ENCODE assay signal across 8 cellular contexts in the genomic region with DNA sequence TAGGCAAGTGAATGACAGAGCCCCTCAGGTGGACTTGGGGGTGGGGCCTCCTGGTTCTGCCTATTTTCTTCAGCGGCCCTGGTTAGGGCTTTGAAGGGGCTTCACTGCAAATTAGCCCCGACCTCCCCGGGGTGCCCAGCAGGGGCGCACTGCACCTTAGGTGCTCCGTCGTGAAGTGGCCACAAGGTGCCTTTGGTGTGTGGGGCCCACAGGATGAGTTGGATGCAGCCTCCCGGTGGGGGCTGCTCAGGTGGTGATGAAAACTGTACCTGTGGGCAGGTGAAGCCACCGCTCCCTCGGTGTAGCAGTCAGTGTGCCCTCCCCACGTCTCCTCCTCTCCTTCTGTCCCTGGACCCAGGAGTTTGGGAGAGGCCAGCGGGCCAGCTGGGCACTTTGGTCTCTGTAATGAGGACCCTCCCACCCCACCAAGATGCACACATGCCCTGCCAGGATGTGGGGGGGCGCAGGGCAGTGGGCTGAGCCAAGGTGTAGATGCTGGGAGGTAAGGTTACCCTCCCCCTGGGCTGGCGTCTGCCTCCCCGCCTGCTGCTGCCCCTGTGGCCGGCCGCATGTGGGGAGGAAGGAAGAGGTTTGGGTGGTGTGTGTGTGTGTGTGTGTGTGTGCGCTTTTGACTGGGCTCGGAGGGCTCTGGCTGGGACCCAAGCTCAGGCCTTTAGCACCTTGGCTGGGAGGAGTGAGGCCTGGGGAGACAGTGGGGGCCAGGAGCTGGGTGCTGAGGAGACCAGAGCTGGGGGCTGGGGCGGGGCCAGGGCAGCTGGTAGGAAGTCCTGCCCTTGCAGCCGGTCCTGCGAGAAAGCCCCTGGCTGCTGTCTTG. TPM values are rescaled to one million over a fixed set of nuclear protein-coding genes. Genes with fewer than 3 reads are reported as not detected.
DNase-seq lines count a peak whose midpoint lies in the region; ATAC-seq and TF ChIP-seq lines count a peak whose summit lies in the region.

No MANE protein-coding gene starts in this region.

- H3K27me3 ChIP-seq in CD8-positive, alpha-beta memory T cell (ENCODE audit: insufficient read depth, low read length, poor library complexity, severe bottlenecking) = no peaks in the 10 kb centered on the region
- no peaks in the 10 kb centered on the region for H3K27me3 ChIP-seq in left lung

- no peaks in the 10 kb centered on the region for H3K9me3 ChIP-seq in CD8-positive, alpha-beta memory T cell (ENCODE audit: low read length)
- H3K9me3 ChIP-seq in left lung = no peaks in the 10 kb centered on the region

- H3K4me3 ChIP-seq in CD8-positive, alpha-beta memory T cell (ENCODE audit: low read length) = no peak overlapping the region
- H3K4me3 ChIP-seq in NB4 (ENCODE audit: low read depth, low read length) (no peak overlapping the region), left lung (no peak overlapping the region)

- H3K36me3 ChIP-seq in CD8-positive, alpha-beta memory T cell (ENCODE audit: insufficient read depth, low read length) = no peaks in the 10 kb centered on the region
- no peaks in the 10 kb centered on the region for H3K36me3 ChIP-seq in left lung

- CTCF ChIA-PET in CD8-positive, alpha-beta memory T cell (lab: Charles Lee) = interaction anchor here (0.9 to 1.8 kb wide), 3 partner anchors 9 to 61 kb away, joined by 4 to 9 read pairs (median 7); no protein-coding TSS in a partner anchor

- peak overlapping the region; percentile 64 to 90 (median 79) for H3K4me3 Mint-ChIP-seq in CD8-positive, alpha-beta memory T cell
- H3K4me3 Mint-ChIP-seq in activated naive CD8-positive, alpha-beta T cell treated with anti-CD3 and anti-CD28 coated beads, Interleukin-2, amount 10 ng/mL, durations not matched to agents 7 days and 5 days = peak overlapping the region; percentile 61
- no peak overlapping the region for H3K4me3 Mint-ChIP-seq in mesothelial cell of epicardium

- H3K27me3 Mint-ChIP-seq in CD8-positive, alpha-beta memory T cell = peaks cover 0 to 3% of the 10 kb centered on the region in 2 donors
- H3K27me3 Mint-ChIP-seq in activated naive CD8-positive, alpha-beta T cell treated with anti-CD3 and anti-CD28 coated beads, Interleukin-2, amount 10 ng/mL, durations not matched to agents 7 days and 5 days = peaks cover 4% of the 10 kb centered on the region
- H3K27me3 Mint-ChIP-seq in mesothelial cell of epicardium (ENCODE audit: low read depth) = no peaks in the 10 kb centered on the region

- ATAC-seq in activated naive CD8-positive, alpha-beta T cell treated with anti-CD3 and anti-CD28 coated beads, Interleukin-2, amount 10 ng/mL, durations not matched to agents 7 days and 5 days (ENCODE audit: low read depth) = peak; percentile 66
- ATAC-seq in HG02763 (IDR thresholded peaks at IDR 0.05; ENCODE audit: unreplicated experiment) = no peak
- ATAC-seq in HG02870 (IDR thresholded peaks at IDR 0.05; ENCODE audit: unreplicated experiment) = no peak
- no peak for ATAC-seq in left lung

- TF ChIP-seq CTCF in NB4 (IDR thresholded peaks at IDR 0.05; ENCODE audit: low read depth, low read length) (peak; percentile 30), mesothelial cell of epicardium (IDR thresholded peaks at IDR 0.05; ENCODE audit: unreplicated experiment) (no peak), left lung (IDR thresholded peaks at IDR 0.05) (peak in 1 of 2 donors; percentile 37)

- peak overlapping the region; percentile 67 to 97 (median 89) for H3K27ac Mint-ChIP-seq in CD8-positive, alpha-beta memory T cell
- H3K27ac Mint-ChIP-seq in activated naive CD8-positive, alpha-beta T cell treated with anti-CD3 and anti-CD28 coated beads, Interleukin-2, amount 10 ng/mL, durations not matched to agents 7 days and 5 days = peak overlapping the region; percentile 74
- no peak overlapping the region for H3K27ac Mint-ChIP-seq in mesothelial cell of epicardium

- intact Hi-C loops in left lung (cut with DNase I) = no loop called here

- H3K27ac ChIP-seq in CD8-positive, alpha-beta memory T cell (ENCODE audit: low read depth, low read length) = no peak overlapping the region
- peak overlapping the region in 1 of 2 donors; percentile 38 for H3K27ac ChIP-seq in left lung

- no peak for TF ChIP-seq POLR2A in NB4 (IDR thresholded peaks at IDR 0.05; ENCODE audit: extremely low read depth, insufficient read length)

- peaks cover 18 to 40% (median 30%) of the 10 kb centered on the region in 3 donors for H3K4me1 Mint-ChIP-seq in CD8-positive, alpha-beta memory T cell
- peaks cover 20% of the 10 kb centered on the region for H3K4me1 Mint-ChIP-seq in activated naive CD8-positive, alpha-beta T cell treated with anti-CD3 and anti-CD28 coated beads, Interleukin-2, amount 10 ng/mL, durations not matched to agents 7 days and 5 days
- peaks cover 28% of the 10 kb centered on the region for H3K4me1 Mint-ChIP-seq in mesothelial cell of epicardium

- H3K36me3 Mint-ChIP-seq in CD8-positive, alpha-beta memory T cell = no peaks in the 10 kb centered on the region
- no peaks in the 10 kb centered on the region for H3K36me3 Mint-ChIP-seq in activated naive CD8-positive, alpha-beta T cell treated with anti-CD3 and anti-CD28 coated beads, Interleukin-2, amount 10 ng/mL, durations not matched to agents 7 days and 5 days
- no peaks in the 10 kb centered on the region for H3K36me3 Mint-ChIP-seq in mesothelial cell of epicardium

- POLR2A ChIA-PET in CD8-positive, alpha-beta memory T cell (lab: Charles Lee) = no interaction called here
- POLR2A ChIA-PET in activated naive CD8-positive, alpha-beta T cell treated with anti-CD3 and anti-CD28 coated beads, Interleukin-2, amount 10 ng/mL, durations not matched to agents 7 days and 5 days (lab: Charles Lee) = interaction anchor here (1.0 to 1.3 kb wide), 2 partner anchors 9 to 23 kb away, joined by 3 to 14 read pairs; no protein-coding TSS in a partner anchor

- DNase-seq in CD8-positive, alpha-beta memory T cell = peak; percentile 44 to 77 (median 49)
- DNase-seq in NB4 (ENCODE audit: low read depth) = peak; percentile 56
- DNase-seq in activated naive CD8-positive, alpha-beta T cell treated with anti-CD3 and anti-CD28 coated beads, Interleukin-2, amount 10 ng/mL, durations not matched to agents 7 days and 5 days = peak; percentile 74
- peak; percentile 47 for DNase-seq in medulla oblongata (ENCODE audit: extremely low spot score)
- no peak for DNase-seq in mesothelial cell of epicardium (ENCODE audit: low spot score in 2 of 2, unreplicated experiment in 2 of 2)
- no peak for DNase-seq in left lung

- H3K4me1 ChIP-seq in CD8-positive, alpha-beta memory T cell (ENCODE audit: insufficient read depth, low read length) = peaks cover 24% of the 10 kb centered on the region
- H3K4me1 ChIP-seq in left lung = peaks cover 32 to 100% of the 10 kb centered on the region in 2 donors

- H3K9me3 Mint-ChIP-seq in CD8-positive, alpha-beta memory T cell = peaks cover 0 to 2% (median 0%) of the 10 kb centered on the region in 5 donors
- H3K9me3 Mint-ChIP-seq in activated naive CD8-positive, alpha-beta T cell treated with anti-CD3 and anti-CD28 coated beads, Interleukin-2, amount 10 ng/mL, durations not matched to agents 7 days and 5 days = no peaks in the 10 kb centered on the region
- no peaks in the 10 kb centered on the region for H3K9me3 Mint-ChIP-seq in mesothelial cell of epicardium

RNA-seq across cellular contexts. Expression of a gene that starts 55.6 kb away (rescaled TPM):
- 1 to 10 TPM; 9.9 to 10.0 TPM for total RNA-seq in CD8-positive, alpha-beta memory T cell
- 2.1 TPM for polyA plus RNA-seq in CD8-positive, alpha-beta memory T cell
- 1 to 10 TPM; 5.6 to 7.1 TPM for total RNA-seq in activated naive CD8-positive, alpha-beta T cell treated with anti-CD3 and anti-CD28 coated beads, Interleukin-2, amount 10 ng/mL, durations not matched to agents 7 days and 5 days
- total RNA-seq in mesothelial cell of epicardium (43.7 to 46.0 TPM (median 45.0 TPM) in 3 replicates), left lung (10 to 100 TPM; 56.7 to 79.5 TPM)

Comparison
In these comparisons a context has a peak if more than half of its experiments do, and no peak if none do; other contexts are left out.
1. DNase-seq: peak in CD8-positive, alpha-beta memory T cell (5 of 5), NB4 (single experiment), activated naive CD8-positive, alpha-beta T cell treated with anti-CD3 and anti-CD28 coated beads, Interleukin-2, amount 10 ng/mL, durations not matched to agents 7 days and 5 days (single experiment) and medulla oblongata (single experiment); none in mesothelial cell of epicardium (0 of 2) and left lung (0 of 2).